27 cellular contexts compared by ENCODE assay signal in genomic region chr11:24560324-24560723, GRCh38.
"Had no signal": no experiment of that assay in that cellular context is flagged by ENCODE, and none has a peak within 500 bp of the region (broad histone marks: within the 10 kb centered on the region; RNA-seq: fewer than 3 reads in every experiment).

No MANE protein-coding gene starts in this region.

- H3K9me3 Mint-ChIP-seq: activated CD4-positive, alpha-beta T cell treated with anti-CD3 and anti-CD28 coated beads, Interleukin-2, amount 10 ng/mL, durations not matched to agents 7 days and 5 days; activated naive CD4-positive, alpha-beta T cell treated with anti-CD3 and anti-CD28 coated beads, Interleukin-2, amount 50 U/mL, for 24 hours; activated naive CD8-positive, alpha-beta T cell treated with anti-CD3 and anti-CD28 coated beads for 36 hours; activated T-helper 1 cell treated with anti-CD3 and anti-CD28 coated beads, Interleukin-12 subunit alpha, Interleukin-12 subunit beta, Interleukin-2, Interleukin-4 antibody, amounts not matched to agents 30 ng/mL and 10 ng/mL and 1 ng/mL, durations not matched to agents 14 hours and 24 hours and 36 hours; WTC11 had no signal

- H3K4me3 Mint-ChIP-seq: activated CD4-positive, alpha-beta memory T cell treated with anti-CD3 and anti-CD28 coated beads, Interleukin-2, amount 10 ng/mL, durations not matched to agents 7 days and 5 days; activated CD4-positive, alpha-beta T cell treated with anti-CD3 and anti-CD28 coated beads, Interleukin-2, amount 10 ng/mL, durations not matched to agents 7 days and 5 days; activated naive CD4-positive, alpha-beta T cell treated with anti-CD3 and anti-CD28 coated beads for 36 hours; activated naive CD4-positive, alpha-beta T cell treated with anti-CD3 and anti-CD28 coated beads, Interleukin-2, amount 50 U/mL, for 24 hours; activated naive CD8-positive, alpha-beta T cell treated with anti-CD3 and anti-CD28 coated beads for 36 hours; activated naive CD8-positive, alpha-beta T cell treated with anti-CD3 and anti-CD28 coated beads, Interleukin-2, amount 50 U/mL, for 24 hours; activated T-helper 1 cell treated with anti-CD3 and anti-CD28 coated beads, Interleukin-12 subunit alpha, Interleukin-12 subunit beta, Interleukin-2, Interleukin-4 antibody, amounts not matched to agents 30 ng/mL and 10 ng/mL and 1 ng/mL, durations not matched to agents 14 hours and 24 hours and 36 hours; effector memory CD8-positive, alpha-beta T cell; WTC11 had no signal

- H3K4me1 ChIP-seq: adrenal gland, body of pancreas had no signal

- DNase-seq: activated CD4-positive, alpha-beta memory T cell treated with anti-CD3 and anti-CD28 coated beads, Interleukin-2, amount 10 ng/mL, durations not matched to agents 7 days and 5 days; activated CD4-positive, alpha-beta T cell treated with anti-CD3 and anti-CD28 coated beads for 1 hour; activated CD4-positive, alpha-beta T cell treated with anti-CD3 and anti-CD28 coated beads for 4 hours; activated CD4-positive, alpha-beta T cell treated with anti-CD3 and anti-CD28 coated beads, Interleukin-2, amount 10 ng/mL, durations not matched to agents 7 days and 5 days; activated CD4-positive, alpha-beta T cell treated with anti-CD3 and anti-CD28 coated beads, Interleukin-2, amount 50 U/mL, for 4 hours; activated CD8-positive, alpha-beta memory T cell treated with anti-CD3 and anti-CD28 coated beads for 24 hours; activated effector memory CD4-positive, alpha-beta T cell treated with anti-CD3 and anti-CD28 coated beads, Interleukin-2, amount 50 U/mL, for 16 hours; activated naive CD4-positive, alpha-beta T cell treated with anti-CD3 and anti-CD28 coated beads for 36 hours; activated naive CD8-positive, alpha-beta T cell treated with anti-CD3 and anti-CD28 coated beads for 36 hours; activated naive CD8-positive, alpha-beta T cell treated with anti-CD3 and anti-CD28 coated beads, Interleukin-2, amount 50 U/mL, for 24 hours; activated T-cell treated with anti-CD3 and anti-CD28 coated beads, Interleukin-2, amount 50 U/mL, for 48 hours; adrenal gland; amygdala; aorta; body of pancreas; caudate nucleus; cortex of kidney; dermis blood vessel endothelial cell; effector CD4-positive, alpha-beta T cell; effector memory CD8-positive, alpha-beta T cell; foreskin fibroblast; head of caudate nucleus; T-helper 2 cell had no signal

- ATAC-seq: activated naive CD8-positive, alpha-beta T cell treated with anti-CD3 and anti-CD28 coated beads, Interleukin-2, amount 50 U/mL, for 24 hours; body of pancreas; effector memory CD8-positive, alpha-beta T cell; WTC11 had no signal

- H3K27me3 Mint-ChIP-seq: activated CD4-positive, alpha-beta memory T cell treated with anti-CD3 and anti-CD28 coated beads, Interleukin-2, amount 10 ng/mL, durations not matched to agents 7 days and 5 days; activated CD4-positive, alpha-beta T cell treated with anti-CD3 and anti-CD28 coated beads, Interleukin-2, amount 10 ng/mL, durations not matched to agents 7 days and 5 days; activated naive CD4-positive, alpha-beta T cell treated with anti-CD3 and anti-CD28 coated beads, Interleukin-2, amount 50 U/mL, for 24 hours; activated naive CD8-positive, alpha-beta T cell treated with anti-CD3 and anti-CD28 coated beads for 36 hours; activated naive CD8-positive, alpha-beta T cell treated with anti-CD3 and anti-CD28 coated beads, Interleukin-2, amount 50 U/mL, for 24 hours; effector memory CD8-positive, alpha-beta T cell had no signal

- H3K36me3 Mint-ChIP-seq: activated naive CD4-positive, alpha-beta T cell treated with anti-CD3 and anti-CD28 coated beads, Interleukin-2, amount 50 U/mL, for 24 hours; activated naive CD8-positive, alpha-beta T cell treated with anti-CD3 and anti-CD28 coated beads for 36 hours; WTC11 had no signal

- H3K9me3 ChIP-seq: adrenal gland, body of pancreas had no signal

- H3K4me1 Mint-ChIP-seq: activated CD4-positive, alpha-beta memory T cell treated with anti-CD3 and anti-CD28 coated beads, Interleukin-2, amount 10 ng/mL, durations not matched to agents 7 days and 5 days; activated CD4-positive, alpha-beta T cell treated with anti-CD3 and anti-CD28 coated beads, Interleukin-2, amount 10 ng/mL, durations not matched to agents 7 days and 5 days; activated naive CD4-positive, alpha-beta T cell treated with anti-CD3 and anti-CD28 coated beads, Interleukin-2, amount 50 U/mL, for 24 hours; activated naive CD8-positive, alpha-beta T cell treated with anti-CD3 and anti-CD28 coated beads for 36 hours; activated naive CD8-positive, alpha-beta T cell treated with anti-CD3 and anti-CD28 coated beads, Interleukin-2, amount 50 U/mL, for 24 hours had no signal

- H3K27me3 ChIP-seq: adrenal gland, body of pancreas had no signal

- H3K27ac ChIP-seq: adrenal gland, body of pancreas, epithelial cell of prostate had no signal

- H3K36me3 ChIP-seq: adrenal gland had no signal

- H3K4me3 ChIP-seq: adrenal gland, body of pancreas had no signal
